Comparison of ENCODE assay signal across 8 cellular contexts in the genomic region with DNA sequence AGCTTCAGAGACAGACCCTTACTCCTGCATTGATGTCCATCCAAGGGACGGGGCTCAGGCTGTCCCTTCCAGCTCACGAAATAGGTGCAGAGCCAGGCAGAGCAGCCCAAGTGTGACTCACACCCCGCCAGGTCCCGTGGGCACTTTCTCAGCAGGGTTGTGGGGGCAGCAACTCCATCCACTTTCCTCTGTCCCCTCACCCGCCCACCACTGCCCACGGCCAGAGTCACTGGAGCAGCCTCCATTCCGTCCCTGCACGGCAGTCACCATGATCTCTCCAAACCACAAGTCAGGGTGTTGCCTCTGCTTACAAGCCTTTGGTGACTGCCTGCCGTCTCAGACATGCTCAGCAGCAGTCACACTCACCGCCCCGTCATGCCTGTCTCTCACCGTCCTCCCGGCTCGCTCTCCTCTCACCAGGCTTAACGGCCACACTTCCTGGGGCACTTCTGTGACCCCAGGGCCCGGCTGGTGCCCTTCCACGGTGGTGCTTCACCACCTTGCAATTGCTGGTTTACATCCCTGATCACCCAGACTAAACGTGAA. TPM values are rescaled to one million over a fixed set of nuclear protein-coding genes. Genes with fewer than 3 reads are reported as not detected.
DNase-seq lines count a peak whose midpoint lies in the region; ATAC-seq and TF ChIP-seq lines count a peak whose summit lies in the region.

No MANE protein-coding gene starts in this region.

- no peaks in the 10 kb centered on the region for H3K9me3 Mint-ChIP-seq in activated CD4-positive, alpha-beta memory T cell treated with anti-CD3 and anti-CD28 coated beads for 36 hours

- peak; percentile 78 for DNase-seq in activated CD4-positive, alpha-beta memory T cell treated with anti-CD3 and anti-CD28 coated beads for 36 hours
- DNase-seq in esophagus squamous epithelium (lab: John Stamatoyannopoulos, UW): no peak
- DNase-seq in stimulated activated CD4-positive, alpha-beta T cell treated with anti-CD3 and anti-CD28 coated beads, Interleukin-1b, Interleukin-23, amount 100 ng/mL, for 48 hours: peak; percentile 71
- DNase-seq in epidermal melanocyte (ENCODE audit: insufficient read length, low spot score): no peak
- no peak for DNase-seq in HuH-7 (ENCODE audit: low spot score)

- 31 to 43% methylated on average over 15 to 16 of the region's 18 CpGs for WGBS in esophagus squamous epithelium, 2 donors

- no peak overlapping the region for H3K27ac ChIP-seq in HEK293 (ENCODE audit: extremely low read depth, low read depth, low read length)
- H3K27ac ChIP-seq in esophagus squamous epithelium: peak overlapping the region; percentile 54 to 79 (median 70)

- H3K36me3 Mint-ChIP-seq in activated CD4-positive, alpha-beta memory T cell treated with anti-CD3 and anti-CD28 coated beads for 36 hours: no peaks in the 10 kb centered on the region

- TF ChIP-seq CTCF in HEK293 (tag by site-specific recombination; IDR thresholded peaks at IDR 0.05) (no peak), esophagus squamous epithelium (IDR thresholded peaks at IDR 0.05) (no peak)

- intact Hi-C loops in activated CD4-positive, alpha-beta memory T cell treated with anti-CD3 and anti-CD28 coated beads for 36 hours (cut with micrococcal nuclease): loop anchor here (1.0 kb wide), 1 partner anchor 15 kb away; no protein-coding TSS in a partner anchor
- intact Hi-C loops in esophagus squamous epithelium (cut with DNase I): no loop called here

- no peaks in the 10 kb centered on the region for H3K27me3 ChIP-seq in esophagus squamous epithelium

- H3K36me3 ChIP-seq in HEK293 (ENCODE audit: control insufficient read depth in 2 of 2, insufficient read depth in 1 of 2, low read length in 2 of 2) (no peaks in the 10 kb centered on the region), esophagus squamous epithelium (no peaks in the 10 kb centered on the region)

- H3K27me3 Mint-ChIP-seq in activated CD4-positive, alpha-beta memory T cell treated with anti-CD3 and anti-CD28 coated beads for 36 hours: peaks cover 3% of the 10 kb centered on the region

- no peak overlapping the region for H3K4me3 ChIP-seq in HEK293 (ENCODE audit: low read depth, low read length)
- H3K4me3 ChIP-seq in esophagus squamous epithelium: peak overlapping the region in 1 of 4 donors; percentile 21

- peaks cover 39% of the 10 kb centered on the region for H3K4me1 Mint-ChIP-seq in activated CD4-positive, alpha-beta memory T cell treated with anti-CD3 and anti-CD28 coated beads for 36 hours (ENCODE audit: low read depth)

- peaks cover 12% of the 10 kb centered on the region for H3K4me1 ChIP-seq in HEK293 (ENCODE audit: control insufficient read depth, insufficient read depth, low read length)
- peaks cover 13 to 38% (median 20%) of the 10 kb centered on the region in 3 donors for H3K4me1 ChIP-seq in esophagus squamous epithelium

- H3K9me3 ChIP-seq in HEK293 (ENCODE audit: control insufficient read depth, insufficient read depth, low read depth, low read length) (no peaks in the 10 kb centered on the region), esophagus squamous epithelium (no peaks in the 10 kb centered on the region)

- H3K27ac Mint-ChIP-seq in activated CD4-positive, alpha-beta memory T cell treated with anti-CD3 and anti-CD28 coated beads for 36 hours: peak overlapping the region; percentile 77

- ATAC-seq in GM21423 (IDR thresholded peaks at IDR 0.05; ENCODE audit: unreplicated experiment): no peak
- no peak for ATAC-seq in HG03095 (IDR thresholded peaks at IDR 0.05; ENCODE audit: unreplicated experiment)

- POLR2A ChIA-PET in HEK293 (lab: Yijun Ruan, JAX): no interaction called here
- POLR2A ChIA-PET in activated CD4-positive, alpha-beta memory T cell treated with anti-CD3 and anti-CD28 coated beads for 36 hours (lab: Charles Lee): interaction anchor here (0.6 to 1.3 kb wide), 3 partner anchors 12 to 21 kb away, joined by 3 read pairs; no protein-coding TSS in a partner anchor

- no peak for TF ChIP-seq POLR2A in esophagus squamous epithelium (IDR thresholded peaks at IDR 0.05)

- H3K4me3 Mint-ChIP-seq in activated CD4-positive, alpha-beta memory T cell treated with anti-CD3 and anti-CD28 coated beads for 36 hours: peak overlapping the region; percentile 45

- CTCF ChIA-PET in HEK293 (lab: Yijun Ruan, JAX): interaction anchor here (0.7 kb wide), 1 partner anchor 10 kb away, joined by 5 read pairs; no protein-coding TSS in a partner anchor
- CTCF ChIA-PET in activated CD4-positive, alpha-beta memory T cell treated with anti-CD3 and anti-CD28 coated beads for 36 hours (lab: Charles Lee): interaction anchor here (1.9 kb wide), 1 partner anchor 59 kb away, joined by 8 read pairs; no protein-coding TSS in a partner anchor

TF ChIP-seq in HEK293, 187 proteins besides CTCF, POLR2A, EP300 and RAD21:
- no peak for TF ChIP-seq ZNF132 (tag by site-specific recombination; IDR thresholded peaks at IDR 0.05; ENCODE audit: borderline replicate concordance)
- peak; percentile 97 for TF ChIP-seq EGR2 (tag by site-specific recombination; IDR thresholded peaks at IDR 0.05; ENCODE audit: low read depth)
- peak; percentile 98 for TF ChIP-seq ZFHX2 (tag by site-specific recombination; conservative IDR thresholded peaks at IDR 0.05)

RNA-seq across cellular contexts. Expression of gene CALML3, which starts 39.3 kb away (rescaled TPM):
- not detected for total RNA-seq in activated CD4-positive, alpha-beta memory T cell treated with anti-CD3 and anti-CD28 coated beads for 36 hours
- 100 to 1,000 TPM; 196 to 799 (median 315) TPM for total RNA-seq in esophagus squamous epithelium

Comparison
In these comparisons a context has a peak if more than half of its experiments do, and no peak if none do; other contexts are left out.
1. DNase-seq: peak in activated CD4-positive, alpha-beta memory T cell treated with anti-CD3 and anti-CD28 coated beads for 36 hours (single experiment) and stimulated activated CD4-positive, alpha-beta T cell treated with anti-CD3 and anti-CD28 coated beads, Interleukin-1b, Interleukin-23, amount 100 ng/mL, for 48 hours (single experiment); none in esophagus squamous epithelium (single experiment), epidermal melanocyte (single experiment) and HuH-7 (single experiment).
2. RNA of gene CALML3, which starts 39.3 kb away (total RNA-seq): 196 to 799 TPM in esophagus squamous epithelium; not detected in activated CD4-positive, alpha-beta memory T cell treated with anti-CD3 and anti-CD28 coated beads for 36 hours; every median in the first group is over 100 times any median in the second.